In the genomic region with DNA sequence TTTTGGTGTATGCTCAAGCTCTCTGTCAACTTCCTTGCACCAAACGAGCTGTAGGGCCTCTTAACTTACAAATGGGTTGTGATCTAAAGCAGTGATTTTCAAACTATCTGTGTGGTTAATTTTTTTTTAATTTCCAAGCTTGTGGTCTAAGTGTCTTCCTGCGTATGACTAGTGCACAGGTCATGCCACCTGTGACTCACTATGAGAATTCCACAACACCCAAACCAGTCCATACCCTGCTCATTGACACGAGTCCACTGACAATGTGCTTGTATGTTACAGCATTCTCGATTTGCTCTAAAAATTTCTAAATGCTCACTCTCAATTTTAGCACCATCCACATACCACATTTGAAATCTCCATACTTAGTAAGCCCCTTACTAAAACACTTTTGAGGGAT, we compare ENCODE assay signal across 8 cellular contexts. TPM values are rescaled to one million over a fixed set of nuclear protein-coding genes. Genes with fewer than 3 reads are reported as not detected.
DNase-seq lines count a peak whose midpoint lies in the region; ATAC-seq and TF ChIP-seq lines count a peak whose summit lies in the region.
"Not testable (repeated sequence)": the region's sequence is repeated elsewhere in the genome, so short reads cannot be mapped to it uniquely, and the experiment has no call there.

No MANE protein-coding gene starts in this region.

- not testable (repeated sequence) for H3K27me3 ChIP-seq in osteoblast (ENCODE audit: insufficient read depth, low read length)

- H3K79me2 ChIP-seq in osteoblast (ENCODE audit: insufficient read depth, low read length): not testable (repeated sequence)

- not testable (repeated sequence) for H3K36me3 Mint-ChIP-seq in Calu3 (ENCODE audit: insufficient read depth, unreplicated experiment); activated naive CD8-positive, alpha-beta T cell treated with anti-CD3 and anti-CD28 coated beads for 36 hours; stimulated activated effector memory CD8-positive, alpha-beta T cell treated with anti-CD3 and anti-CD28 coated beads, Interleukin-12 subunit alpha, Interleukin-12 subunit beta, amount 100 ng/mL, for 72 hours

- H3K9me3 Mint-ChIP-seq in Calu3 (ENCODE audit: low read depth, unreplicated experiment); activated naive CD8-positive, alpha-beta T cell treated with anti-CD3 and anti-CD28 coated beads for 36 hours; stimulated activated effector memory CD8-positive, alpha-beta T cell treated with anti-CD3 and anti-CD28 coated beads, Interleukin-12 subunit alpha, Interleukin-12 subunit beta, amount 100 ng/mL, for 72 hours: not testable (repeated sequence)

- CTCF ChIA-PET in Calu3 (lab: Charles Lee): not testable (repeated sequence)

- intact Hi-C loops in Calu3 (cut with micrococcal nuclease; ENCODE audit: unreplicated experiment): not testable (repeated sequence)

- BruUV-seq in Calu3 (replicated peaks; lab: Mats Ljungman, UMichigan): not testable (repeated sequence)

- not testable (repeated sequence) for H3K4me1 ChIP-seq in osteoblast (ENCODE audit: insufficient read depth, low read length)

- DNase-seq in Calu3: peak; percentile 14
- peak; percentile 1 for DNase-seq in HT-29 (ENCODE audit: low spot score)
- DNase-seq in SW480 (ENCODE audit: low spot score): peak; percentile 58
- DNase-seq in activated CD8-positive, alpha-beta memory T cell treated with anti-CD3 and anti-CD28 coated beads, Interleukin-2, amount 50 U/mL, for 1 hour (ENCODE audit: extremely low read depth): peak; percentile 4
- DNase-seq in activated naive CD8-positive, alpha-beta T cell treated with anti-CD3 and anti-CD28 coated beads for 36 hours: peak; percentile 48
- peak; percentile 37 for DNase-seq in fibroblast of peridontal ligament (ENCODE audit: extremely low read depth)
- DNase-seq in osteoblast (ENCODE audit: insufficient read length, low spot score, missing footprints): not testable (repeated sequence)
- DNase-seq in stimulated activated effector memory CD8-positive, alpha-beta T cell treated with anti-CD3 and anti-CD28 coated beads, Interleukin-12 subunit alpha, Interleukin-12 subunit beta, amount 100 ng/mL, for 72 hours (ENCODE audit: low spot score in 2 of 2): peak in 1 of 2 donors; percentile 54

- H3K9me3 ChIP-seq in osteoblast (ENCODE audit: low read depth, low read length): not testable (repeated sequence)

- TF ChIP-seq CTCF in Calu3 (IDR thresholded peaks at IDR 0.05; ENCODE audit: unreplicated experiment); osteoblast (IDR thresholded peaks at IDR 0.05; ENCODE audit: extremely low read depth, low read depth, low read length): not testable (repeated sequence)

- not testable (repeated sequence) for H3K4me2 ChIP-seq in osteoblast (ENCODE audit: insufficient read depth, low read length)

- H4K20me1 ChIP-seq in osteoblast (ENCODE audit: insufficient read depth, low read length): not testable (repeated sequence)

- not testable (repeated sequence) for H3K4me1 Mint-ChIP-seq in Calu3 (ENCODE audit: low read depth, unreplicated experiment); activated naive CD8-positive, alpha-beta T cell treated with anti-CD3 and anti-CD28 coated beads for 36 hours; stimulated activated effector memory CD8-positive, alpha-beta T cell treated with anti-CD3 and anti-CD28 coated beads, Interleukin-12 subunit alpha, Interleukin-12 subunit beta, amount 100 ng/mL, for 72 hours

- ATAC-seq in stimulated activated effector memory CD8-positive, alpha-beta T cell treated with anti-CD3 and anti-CD28 coated beads, Interleukin-12 subunit alpha, Interleukin-12 subunit beta, amount 100 ng/mL, for 72 hours: peak; percentile 100

- not testable (repeated sequence) for H2AFZ ChIP-seq in osteoblast (ENCODE audit: low read length)

- H3K36me3 ChIP-seq in osteoblast (ENCODE audit: insufficient read depth, low read length): not testable (repeated sequence)

- H3K27ac Mint-ChIP-seq in Calu3 (ENCODE audit: unreplicated experiment): not testable (repeated sequence)
- peak overlapping the region; percentile 67 for H3K27ac Mint-ChIP-seq in activated naive CD8-positive, alpha-beta T cell treated with anti-CD3 and anti-CD28 coated beads for 36 hours
- H3K27ac Mint-ChIP-seq in stimulated activated effector memory CD8-positive, alpha-beta T cell treated with anti-CD3 and anti-CD28 coated beads, Interleukin-12 subunit alpha, Interleukin-12 subunit beta, amount 100 ng/mL, for 72 hours: peak overlapping the region; percentile 32

- H3K27me3 Mint-ChIP-seq in Calu3 (ENCODE audit: unreplicated experiment); activated naive CD8-positive, alpha-beta T cell treated with anti-CD3 and anti-CD28 coated beads for 36 hours: not testable (repeated sequence)

- H3K4me3 Mint-ChIP-seq in Calu3 (ENCODE audit: low read depth, unreplicated experiment); stimulated activated effector memory CD8-positive, alpha-beta T cell treated with anti-CD3 and anti-CD28 coated beads, Interleukin-12 subunit alpha, Interleukin-12 subunit beta, amount 100 ng/mL, for 72 hours: not testable (repeated sequence)
- peak overlapping the region; percentile 18 for H3K4me3 Mint-ChIP-seq in activated naive CD8-positive, alpha-beta T cell treated with anti-CD3 and anti-CD28 coated beads for 36 hours

- peak overlapping the region; percentile 60 for H3K27ac ChIP-seq in osteoblast (ENCODE audit: low read depth, low read length)

- not testable (repeated sequence) for H3K4me3 ChIP-seq in osteoblast (ENCODE audit: insufficient read depth, low read length)

RNA-seq across cellular contexts. Expression of gene NOTCH2, which starts 18.5 kb away (rescaled TPM):
- total RNA-seq in Calu3 (2022) (72.6 and 79.6 TPM in 2 replicates), osteoblast (305 and 330 TPM in 2 replicates)
- 27.0 and 38.0 TPM in 2 replicates for total RNA-seq in HT-29 (2014; rRNA removed; shearing (Covaris generic))
- 10 to 100 TPM; 39.5 to 46.2 TPM for total RNA-seq in activated naive CD8-positive, alpha-beta T cell treated with anti-CD3 and anti-CD28 coated beads for 36 hours
